11 cellular contexts compared by ENCODE assay signal in genomic region chr17:2064147-2064489, GRCh38. TPM values are rescaled to one million over a fixed set of nuclear protein-coding genes. Genes with fewer than 3 reads are reported as not detected.
DNase-seq lines count a peak whose midpoint lies in the region; ATAC-seq and TF ChIP-seq lines count a peak whose summit lies in the region.
"Had no signal": no experiment of that assay in that cellular context is flagged by ENCODE, and none has a peak within 500 bp of the region (broad histone marks: within the 10 kb centered on the region; RNA-seq: fewer than 3 reads in every experiment).

No MANE protein-coding gene starts in this region.

- TF ChIP-seq POLR2A in Peyer's patch (IDR thresholded peaks at IDR 0.05): no peak

- H3K27ac ChIP-seq in BLaER1 (peak overlapping the region; percentile 88), Peyer's patch (peak overlapping the region; percentile 88 to 96 (median 94)), fibroblast of lung (ENCODE audit: insufficient read depth, low read length) (peak overlapping the region; percentile 85), rectal smooth muscle tissue (ENCODE audit: low read depth, low read length) (peak overlapping the region; percentile 82)

- H3K36me3 ChIP-seq in BLaER1: peaks cover 40% of the 10 kb centered on the region
- H3K36me3 ChIP-seq in Peyer's patch: peaks cover 0 to 12% (median 0%) of the 10 kb centered on the region in 3 donors
- H3K36me3 ChIP-seq in fibroblast of lung (ENCODE audit: control insufficient read depth, insufficient read depth, low read length): peaks cover 22% of the 10 kb centered on the region
- H3K36me3 ChIP-seq in rectal smooth muscle tissue (ENCODE audit: control insufficient read depth, insufficient read depth, low read length): peaks cover 6% of the 10 kb centered on the region

- H3K79me2 ChIP-seq in fibroblast of lung (ENCODE audit: control insufficient read depth, insufficient read depth, low read length): peaks cover 32% of the 10 kb centered on the region

- peaks cover 22% of the 10 kb centered on the region for H3K27me3 ChIP-seq in BLaER1
- H3K27me3 ChIP-seq in Peyer's patch: no peaks in the 10 kb centered on the region
- no peaks in the 10 kb centered on the region for H3K27me3 ChIP-seq in fibroblast of lung (ENCODE audit: control insufficient read depth, insufficient read depth, low read length)
- no peaks in the 10 kb centered on the region for H3K27me3 ChIP-seq in rectal smooth muscle tissue (ENCODE audit: control insufficient read depth, insufficient read depth, low read length)

- ATAC-seq in HG03025 (IDR thresholded peaks at IDR 0.05; ENCODE audit: low FRiP score, unreplicated experiment) (no peak), GM19455 (IDR thresholded peaks at IDR 0.05; ENCODE audit: unreplicated experiment) (no peak)

- H3K4me1 ChIP-seq in BLaER1 (peaks cover 99% of the 10 kb centered on the region), Peyer's patch (peaks cover 3 to 99% (median 36%) of the 10 kb centered on the region in 4 donors), fibroblast of lung (ENCODE audit: control insufficient read depth, extremely low read depth, insufficient read depth, low read length) (peaks cover 92% of the 10 kb centered on the region), rectal smooth muscle tissue (ENCODE audit: control insufficient read depth, insufficient read depth, low read length) (peaks cover 50% of the 10 kb centered on the region)

- DNase-seq in Peyer's patch (no peak), fibroblast of lung (ENCODE audit: low read depth in 2 of 2) (peak in 1 of 2 donors; percentile 35), NCI-H187 (lab: John Stamatoyannopoulos, UW) (no peak), DMS153 treated with DMSO at 0.1 percent for 48 hours (lab: John Stamatoyannopoulos, UW; ENCODE audit: unreplicated experiment) (no peak)
- DNase-seq: activated CD4-positive, alpha-beta T cell treated with anti-CD3 and anti-CD28 coated beads, Interleukin-2, amount 50 U/mL, for 48 hours; NCI-H1105; stimulated activated CD8-positive, alpha-beta memory T cell treated with anti-CD3 and anti-CD28 coated beads, Interleukin-4, amount 100 ng/mL, for 48 hours had no signal

- H3K4me3 ChIP-seq in BLaER1: peak overlapping the region; percentile 44
- H3K4me3 ChIP-seq in Peyer's patch: no peak overlapping the region
- no peak overlapping the region for H3K4me3 ChIP-seq in fibroblast of lung (replicated peaks in 1 of 4; ENCODE audit: control extremely low read depth in 1 of 4, insufficient read depth in 1 of 4, low read depth in 3 of 4, low read length in 4 of 4)
- no peak overlapping the region for H3K4me3 ChIP-seq in rectal smooth muscle tissue (ENCODE audit: low read length)

- no peak overlapping the region for H2AFZ ChIP-seq in fibroblast of lung (ENCODE audit: low read length)

- TF ChIP-seq CTCF in Peyer's patch (IDR thresholded peaks at IDR 0.05) (no peak), fibroblast of lung (conservative IDR thresholded peaks at IDR 0.05 in 1 of 2, IDR thresholded peaks at IDR 0.05 in 1 of 2; ENCODE audit: low read depth in 1 of 2, low read length in 2 of 2) (no peak)

- H3K9ac ChIP-seq in BLaER1 (peak overlapping the region; percentile 75), fibroblast of lung (ENCODE audit: insufficient read depth, low read length) (no peak overlapping the region), rectal smooth muscle tissue (ENCODE audit: low read length) (no peak overlapping the region)

- H3K4me2 ChIP-seq in BLaER1: peak overlapping the region; percentile 87
- H3K4me2 ChIP-seq in fibroblast of lung (ENCODE audit: extremely low read depth, insufficient read depth, low read length): no peak overlapping the region

- no peaks in the 10 kb centered on the region for H4K20me1 ChIP-seq in BLaER1
- H4K20me1 ChIP-seq in fibroblast of lung (ENCODE audit: control insufficient read depth, extremely low read depth, insufficient read depth, low read length): no peaks in the 10 kb centered on the region

- H3K9me3 ChIP-seq in BLaER1: no peaks in the 10 kb centered on the region
- no peaks in the 10 kb centered on the region for H3K9me3 ChIP-seq in Peyer's patch
- H3K9me3 ChIP-seq in fibroblast of lung (ENCODE audit: control insufficient read depth, insufficient read depth, low read depth, low read length): no peaks in the 10 kb centered on the region

RNA-seq across cellular contexts. Expression of gene HIC1, which starts 9.2 kb away (rescaled TPM):
- total RNA-seq in Peyer's patch: 10 to 100 TPM in 2 of 4 donors, 1 to 10 TPM in 2; 6.8 to 40.4 (median 12.8) TPM
- 29.1 and 30.0 TPM in 2 replicates for total RNA-seq in fibroblast of lung
- polyA plus RNA-seq in fibroblast of lung: 8.2 and 11.3 TPM in 2 replicates
- 31.7 and 32.0 TPM in 2 replicates for polyA plus RNA-seq in fibroblast of lung (2012)
- polyA minus RNA-seq in fibroblast of lung (ENCODE audit: low replicate concordance): 14.0 and 15.0 TPM in 2 replicates

RNA-seq across cellular contexts. Expression of gene OVCA2, which starts 22.3 kb away (rescaled TPM):
- total RNA-seq in Peyer's patch (10 to 100 TPM; 32.4 to 49.0 (median 37.8) TPM), fibroblast of lung (40.6 and 41.1 TPM in 2 replicates)
- polyA plus RNA-seq in fibroblast of lung: 27.9 and 41.8 TPM in 2 replicates
- 21.1 and 44.6 TPM in 2 replicates for polyA plus RNA-seq in fibroblast of lung (2012)
- polyA minus RNA-seq in fibroblast of lung (ENCODE audit: low replicate concordance): 17.5 and 21.0 TPM in 2 replicates

RNA-seq across cellular contexts. Expression of gene DPH1, which starts 34.2 kb away (rescaled TPM):
- total RNA-seq in Peyer's patch (100 to 1,000 TPM in 1 of 4 donors, 10 to 100 TPM in 3; 25.9 to 130 (median 64.5) TPM), fibroblast of lung (21.3 and 23.1 TPM in 2 replicates)
- 28.5 and 31.3 TPM in 2 replicates for polyA plus RNA-seq in fibroblast of lung
- 33.4 and 34.1 TPM in 2 replicates for polyA plus RNA-seq in fibroblast of lung (2012)
- 194 and 205 TPM in 2 replicates for polyA minus RNA-seq in fibroblast of lung (ENCODE audit: low replicate concordance)

RNA-seq across cellular contexts. Expression of gene RTN4RL1, which starts 39.0 kb away (rescaled TPM):
- not detected for total RNA-seq in Peyer's patch
- 0.51 and 0.83 TPM in 2 replicates for total RNA-seq in fibroblast of lung
- 0.14 and 0.39 TPM in 2 replicates for polyA plus RNA-seq in fibroblast of lung
- polyA plus RNA-seq in fibroblast of lung (2012): 0.40 and 0.76 TPM in 2 replicates
- 0.20 TPM in 1 of 2 replicates, not detected in the other for polyA minus RNA-seq in fibroblast of lung (ENCODE audit: low replicate concordance)
